In genomic region chr5:106361905-106362304, GRCh38 we compare ENCODE assay signal across 3 cellular contexts.
A peak's percentile ranks its signal among the peaks of the same experiment; 100 is the strongest.
TF ChIP-seq lines count a peak whose summit lies in the region.

No MANE protein-coding gene starts in this region.

TF ChIP-seq in HEK293, 187 proteins besides CTCF, POLR2A, EP300 and RAD21:
- TF ChIP-seq ZNF146 (tag by site-specific recombination; IDR thresholded peaks at IDR 0.05): peak; percentile 56; the same call in 1 of the 2 replicates
- TF ChIP-seq ZSCAN4 (tag by site-specific recombination; IDR thresholded peaks at IDR 0.05): no peak
- TF ChIP-seq ZFHX2 (tag by site-specific recombination; conservative IDR thresholded peaks at IDR 0.05): no peak

TF ChIP-seq in K562, 482 proteins besides CTCF, POLR2A, EP300 and RAD21:
- TF ChIP-seq PTRF (tag; IDR thresholded peaks at IDR 0.05) (no peak), ZC3H4 (CRISPR knock-in tag; IDR thresholded peaks at IDR 0.05; ENCODE audit: borderline replicate concordance) (no peak), MECOM (CRISPR knock-in tag; IDR thresholded peaks at IDR 0.05) (no peak), MCM7 (IDR thresholded peaks at IDR 0.05) (no peak), ZNF146 (CRISPR knock-in tag; IDR thresholded peaks at IDR 0.05; ENCODE audit: unreplicated experiment) (peak; percentile 52), SRSF9 (IDR thresholded peaks at IDR 0.05; ENCODE audit: borderline replicate concordance, low read depth, low read length) (no peak), ZNF830 (CRISPR knock-in tag; IDR thresholded peaks at IDR 0.05) (no peak), ZFP36 (IDR thresholded peaks at IDR 0.05; ENCODE audit: low read depth, low read length, partially characterized antibody) (no peak), SMAD4 (CRISPR knock-in tag; conservative IDR thresholded peaks at IDR 0.05) (no peak), RBM25 (IDR thresholded peaks at IDR 0.05; ENCODE audit: low read depth, low read length, severe bottlenecking) (peak; percentile 4), REST (CRISPR knock-in tag; IDR thresholded peaks at IDR 0.05; ENCODE audit: low read depth) (no peak), HNRNPL (IDR thresholded peaks at IDR 0.05; ENCODE audit: low read depth, low read length) (no peak), HOMEZ (CRISPR knock-in tag; IDR thresholded peaks at IDR 0.05) (no peak), SMAD3 (CRISPR knock-in tag; conservative IDR thresholded peaks at IDR 0.05) (no peak)

TF ChIP-seq in H1, 55 proteins besides CTCF, POLR2A, EP300 and RAD21:
- no peak for TF ChIP-seq HDAC2 (IDR thresholded peaks at IDR 0.05; ENCODE audit: borderline replicate concordance in 1 of 2, low read depth in 2 of 2, low read length in 2 of 2)
- peak; percentile 23; the same call in 1 of the 2 replicates for TF ChIP-seq KDM1A (IDR thresholded peaks at IDR 0.05; ENCODE audit: borderline replicate concordance, low read length)
- TF ChIP-seq YY1 (IDR thresholded peaks at IDR 0.05; ENCODE audit: low read depth, low read length): no peak
TF ChIP-seq in H1: peak in this region for 1.
